8 cellular contexts compared by ENCODE assay signal in the genomic region with DNA sequence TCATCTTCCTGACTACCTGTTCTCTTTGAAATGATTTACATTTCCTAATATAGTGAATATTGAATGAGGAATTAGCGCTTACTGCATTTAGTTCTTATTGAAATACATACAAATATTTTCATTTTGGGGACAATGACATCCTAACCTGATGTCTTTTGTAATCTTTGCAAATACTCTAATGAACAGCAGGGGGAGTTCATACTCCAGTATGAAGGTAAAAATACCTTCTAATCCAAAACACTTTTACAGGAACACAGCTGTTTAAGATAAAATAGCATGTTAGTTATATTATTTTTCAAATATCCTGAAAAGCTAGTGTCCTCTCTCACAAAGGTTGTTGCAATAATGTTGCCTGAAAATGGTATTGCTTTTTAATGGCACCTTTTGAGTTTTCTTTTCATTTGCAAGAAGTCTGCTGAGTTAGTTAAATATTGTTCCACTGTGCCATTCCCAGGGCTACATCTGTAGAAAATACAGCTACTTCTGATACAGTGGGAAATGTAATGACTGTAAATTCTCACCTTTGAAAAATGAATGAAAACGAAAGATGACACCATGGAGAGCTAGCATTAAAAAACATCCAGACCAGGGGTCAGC.
DNase-seq lines count a peak whose midpoint lies in the region; ATAC-seq, FAIRE-seq and TF ChIP-seq lines count a peak whose summit lies in the region.

No MANE protein-coding gene starts in this region.

- no peak for DNase-seq in GM12865 (ENCODE audit: low read depth)
- peak; percentile 42 for DNase-seq in LoVo (ENCODE audit: low spot score)
- peak; percentile 12 for DNase-seq in astrocyte (ENCODE audit: low read depth)
- DNase-seq in NCI-H128 (lab: John Stamatoyannopoulos, UW; ENCODE audit: unreplicated experiment): no peak
- no peak for DNase-seq in AG08396 (ENCODE audit: low spot score)
- DNase-seq in stimulated activated CD4-positive, alpha-beta T cell treated with anti-CD3 and anti-CD28 coated beads, Interleukin-2, amount 100 ng/mL, for 24 hours: no peak

- H3K27me3 Mint-ChIP-seq in astrocyte (ENCODE audit: low read depth, unreplicated experiment) (no peaks in the 10 kb centered on the region), nephron (ENCODE audit: low read depth) (no peaks in the 10 kb centered on the region)

- no peak overlapping the region for H2AFZ ChIP-seq in astrocyte (ENCODE audit: low read depth, low read length)

- FAIRE-seq in astrocyte (lab: Jason Lieb, UNC): no peak

- H3K4me2 ChIP-seq in astrocyte (ENCODE audit: low read length): no peak overlapping the region

- H3K4me1 ChIP-seq in astrocyte (ENCODE audit: insufficient read depth, low read length): no peaks in the 10 kb centered on the region

- H3K36me3 ChIP-seq in astrocyte (ENCODE audit: insufficient read depth, low read length): no peaks in the 10 kb centered on the region

- no peak overlapping the region for H3K9ac ChIP-seq in astrocyte (ENCODE audit: low read length)

- H3K27ac Mint-ChIP-seq in astrocyte (ENCODE audit: unreplicated experiment): no peak overlapping the region
- no peak overlapping the region for H3K27ac Mint-ChIP-seq in nephron

- H3K4me1 Mint-ChIP-seq in astrocyte (ENCODE audit: low read depth, unreplicated experiment) (no peaks in the 10 kb centered on the region), nephron (no peaks in the 10 kb centered on the region)

- no peaks in the 10 kb centered on the region for H3K9me3 Mint-ChIP-seq in astrocyte (ENCODE audit: unreplicated experiment)
- H3K9me3 Mint-ChIP-seq in nephron: no peaks in the 10 kb centered on the region

- H3K36me3 Mint-ChIP-seq in astrocyte (ENCODE audit: low read depth, unreplicated experiment) (no peaks in the 10 kb centered on the region), nephron (ENCODE audit: low read depth) (peaks cover 4% of the 10 kb centered on the region)

- no peak overlapping the region for H3K4me3 ChIP-seq in GM12865 (ENCODE audit: low read depth, low read length)
- no peak overlapping the region for H3K4me3 ChIP-seq in astrocyte (ENCODE audit: insufficient read depth, low read depth, low read length)

- H3K79me2 ChIP-seq in astrocyte (ENCODE audit: insufficient read depth, low read length): no peaks in the 10 kb centered on the region

- H3K4me3 Mint-ChIP-seq in astrocyte (ENCODE audit: unreplicated experiment) (no peak overlapping the region), nephron (no peak overlapping the region)

- no peaks in the 10 kb centered on the region for H3K27me3 ChIP-seq in astrocyte (ENCODE audit: insufficient read depth, low read length)

- H4K20me1 ChIP-seq in astrocyte (ENCODE audit: insufficient read depth, low read length): no peaks in the 10 kb centered on the region

- ATAC-seq in HG03280 (IDR thresholded peaks at IDR 0.05; ENCODE audit: unreplicated experiment): no peak

- no peaks in the 10 kb centered on the region for H3K9me3 ChIP-seq in astrocyte (ENCODE audit: insufficient read depth, low read depth, low read length)

- H3K27ac ChIP-seq in astrocyte (ENCODE audit: low read depth, low read length): no peak overlapping the region

- peak; percentile 36 for TF ChIP-seq CTCF in GM12865 (IDR thresholded peaks at IDR 0.05; ENCODE audit: insufficient read depth, low read depth, low read length, missing control alignments)
- TF ChIP-seq CTCF in astrocyte (IDR thresholded peaks at IDR 0.05; ENCODE audit: insufficient read depth, low read depth, low read length): peak; percentile 48
- TF ChIP-seq CTCF in nephron (IDR thresholded peaks at IDR 0.05; ENCODE audit: unreplicated experiment in 3 of 3): peak; percentile 52 to 69 (median 62)

Comparison
In these comparisons a context has a peak if more than half of its experiments do, and no peak if none do; other contexts are left out.
1. DNase-seq: peak in LoVo (single experiment) and astrocyte (single experiment); none in GM12865 (single experiment), NCI-H128 (single experiment), AG08396 (single experiment) and stimulated activated CD4-positive, alpha-beta T cell treated with anti-CD3 and anti-CD28 coated beads, Interleukin-2, amount 100 ng/mL, for 24 hours (0 of 2).
2. Peak in every context shown above with its lines, with median percentiles within 50 percentile points of each other: CTCF ChIP-seq.